Comparison of ENCODE assay signal across 18 cellular contexts in the genomic region with DNA sequence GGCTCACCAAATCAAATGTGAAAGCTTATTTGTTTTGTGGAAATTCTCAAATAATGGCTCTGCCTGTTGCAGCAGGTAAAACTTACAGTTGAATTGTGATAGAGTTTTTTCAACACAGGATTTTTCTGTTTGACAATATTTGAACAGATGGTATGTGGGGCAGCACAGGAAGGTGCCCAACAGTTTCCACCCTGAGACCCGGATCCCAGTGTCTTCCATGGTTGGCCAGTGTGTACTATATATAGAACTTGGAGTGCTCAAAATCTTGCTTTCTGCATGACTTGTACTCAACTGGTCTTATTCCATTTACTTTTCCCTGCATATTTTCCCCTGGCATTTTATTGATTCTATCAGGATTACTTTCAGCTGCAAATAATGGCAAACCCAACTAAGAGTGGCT.
DNase-seq lines count a peak whose midpoint lies in the region; ATAC-seq and TF ChIP-seq lines count a peak whose summit lies in the region.
"Had no signal": no experiment of that assay in that cellular context is flagged by ENCODE, and none has a peak within 500 bp of the region (broad histone marks: within the 10 kb centered on the region; RNA-seq: fewer than 3 reads in every experiment).

No MANE protein-coding gene starts in this region.

- no TSS peak for BruUV-seq in PC-9 (replicated peaks; lab: Mats Ljungman, UMichigan)

- in situ Hi-C loops in G401 (cut with HindIII; ENCODE audit: low sequenced_read_pairs): no loop called here

- H3K9me3 ChIP-seq in BLaER1 (peaks cover 10% of the 10 kb centered on the region; the same call in 1 of the 2 replicates), PC-9 (ENCODE audit: insufficient read depth, low read depth) (no peaks in the 10 kb centered on the region)
- H3K9me3 ChIP-seq: BE2C, Caco-2 had no signal

- H3K9me2 ChIP-seq in PC-9 (ENCODE audit: insufficient read depth): no peaks in the 10 kb centered on the region

- no peaks in the 10 kb centered on the region for H3F3A ChIP-seq in PC-9 (ENCODE audit: insufficient read depth, low read depth)

- no peak overlapping the region for H3K4me3 ChIP-seq in BLaER1
- H3K4me3 ChIP-seq in PC-9: no peak overlapping the region
- H3K4me3 ChIP-seq: BLaER1 treated with 17β-estradiol and CSF1 and Interleukin-3, amounts not matched to agents 10 nM and 100 nM; GM12878 had no signal

- no peak for TF ChIP-seq CTCF in PC-9 (conservative IDR thresholded peaks at IDR 0.05)

- H3K4me1 ChIP-seq in BLaER1: peaks cover 11% of the 10 kb centered on the region
- no peaks in the 10 kb centered on the region for H3K4me1 ChIP-seq in PC-9 (replicated peaks; ENCODE audit: insufficient read depth)
- H3K4me1 ChIP-seq: BE2C, Caco-2 had no signal

- no peaks in the 10 kb centered on the region for H3K79me2 ChIP-seq in PC-9 (ENCODE audit: low read depth)

- no peak overlapping the region for H2AFZ ChIP-seq in PC-9

- POLR2A ChIA-PET in PC-9 (lab: Charles Lee; ENCODE audit: unreplicated experiment): no interaction called here

- DNase-seq in G401 (ENCODE audit: low spot score): peak; percentile 79
- peak; percentile 73 for DNase-seq in cerebellar cortex (ENCODE audit: low spot score)
- DNase-seq in SHP77 treated with DMSO at 0.1 percent for 48 hours (lab: John Stamatoyannopoulos, UW): no peak
- no peak for DNase-seq in PC-9
- DNase-seq: 8988T; ACHN; BE2C; Caco-2; Calu3; CD4-positive, alpha-beta T cell; CD8-positive, alpha-beta T cell; DMS79 treated with DMSO at 0.1 percent for 48 hours; GDM1 had no signal

- no peaks in the 10 kb centered on the region for H3K27me3 ChIP-seq in BLaER1
- no peaks in the 10 kb centered on the region for H3K27me3 ChIP-seq in PC-9 (ENCODE audit: insufficient read depth, low read depth)
- H3K27me3 ChIP-seq: BLaER1 treated with 17β-estradiol and CSF1 and Interleukin-3, amounts not matched to agents 10 nM and 100 nM had no signal

- ATAC-seq in GM21390 (IDR thresholded peaks at IDR 0.05; ENCODE audit: unreplicated experiment): no peak
- ATAC-seq: CD8-positive, alpha-beta T cell; GM12878 had no signal

- intact Hi-C loops in PC-9 (cut with micrococcal nuclease; ENCODE audit: unreplicated experiment): no loop called here

- 0 out of 2 replicates have a peak overlapping the region, but pooled peaks have one; percentile 1 for H3K4me2 ChIP-seq in BLaER1
- H3K4me2 ChIP-seq in PC-9: no peak overlapping the region

- CTCF ChIA-PET in PC-9 (lab: Charles Lee): no interaction called here

- H3K9ac ChIP-seq in BLaER1: no peak overlapping the region
- H3K9ac ChIP-seq: BLaER1 treated with 17β-estradiol and CSF1 and Interleukin-3, amounts not matched to agents 10 nM and 100 nM had no signal

- H4K20me1 ChIP-seq in BLaER1: no peaks in the 10 kb centered on the region
- H4K20me1 ChIP-seq in PC-9 (ENCODE audit: insufficient read depth): no peaks in the 10 kb centered on the region
- H4K20me1 ChIP-seq: BLaER1 treated with 17β-estradiol and CSF1 and Interleukin-3, amounts not matched to agents 10 nM and 100 nM had no signal

- no peak overlapping the region for H3K27ac ChIP-seq in BLaER1
- H3K27ac ChIP-seq in PC-9: no peak overlapping the region
- H3K27ac ChIP-seq: BLaER1 treated with 17β-estradiol and CSF1 and Interleukin-3, amounts not matched to agents 10 nM and 100 nM; C4-2B had no signal

- H3K36me3 ChIP-seq in BLaER1: no peaks in the 10 kb centered on the region
- H3K36me3 ChIP-seq in PC-9 (ENCODE audit: low read depth): no peaks in the 10 kb centered on the region
- H3K36me3 ChIP-seq: BE2C; BLaER1 treated with 17β-estradiol and CSF1 and Interleukin-3, amounts not matched to agents 10 nM and 100 nM had no signal

Comparison
In these comparisons a context has a peak if more than half of its experiments do, and no peak if none do; other contexts are left out.
1. DNase-seq: peak in G401 (single experiment) and cerebellar cortex (single experiment); none in SHP77 treated with DMSO at 0.1 percent for 48 hours (single experiment) and PC-9 (0 of 2).